12 cellular contexts compared by ENCODE assay signal in genomic region chr7:2851499-2851898, GRCh38. TPM values are rescaled to one million over a fixed set of nuclear protein-coding genes. Genes with fewer than 3 reads are reported as not detected.
A peak's percentile ranks its signal among the peaks of the same experiment; 100 is the strongest.
DNase-seq lines count a peak whose midpoint lies in the region; ATAC-seq and TF ChIP-seq lines count a peak whose summit lies in the region.
"Had no signal": no experiment of that assay in that cellular context is flagged by ENCODE, and none has a peak within 500 bp of the region (broad histone marks: within the 10 kb centered on the region; RNA-seq: fewer than 3 reads in every experiment).

No MANE protein-coding gene starts in this region.

- no peaks in the 10 kb centered on the region for H3K36me3 ChIP-seq in ACC112 (ENCODE audit: insufficient read depth, low read length)
- H3K36me3 ChIP-seq in psoas muscle (ENCODE audit: insufficient read depth in 1 of 2, low read depth in 1 of 2), result no peaks in the 10 kb centered on the region
- H3K36me3 ChIP-seq: breast epithelium had no signal

- H3K79me2 ChIP-seq in ACC112 (ENCODE audit: control insufficient read depth, insufficient read depth, low read length, unreplicated experiment), result no peaks in the 10 kb centered on the region

- intact Hi-C loops in psoas muscle (cut with DNase I), result no loop called here

- peaks cover 5% of the 10 kb centered on the region for H3K4me1 Mint-ChIP-seq in T-helper 2 cell treated with Interferon-gamma antibody and Interleukin-4, amounts not matched to agents 5 μg/mL and 100 μg/mL, for 36 hours (ENCODE audit: low read depth)

- H3K27ac ChIP-seq in ACC112 (ENCODE audit: low read depth, low read length), result no peak overlapping the region; the same call in 1 of the 2 replicates
- H3K27ac ChIP-seq in psoas muscle, result no peak overlapping the region
- H3K27ac ChIP-seq: breast epithelium had no signal

- peak overlapping the region; percentile 22 for H2AFZ ChIP-seq in ACC112 (ENCODE audit: low read length, unreplicated experiment)

- H3K27me3 Mint-ChIP-seq in T-helper 2 cell treated with Interferon-gamma antibody and Interleukin-4, amounts not matched to agents 5 μg/mL and 100 μg/mL, for 36 hours (ENCODE audit: low read depth), result no peaks in the 10 kb centered on the region
- H3K27me3 Mint-ChIP-seq: B cell had no signal

- no peaks in the 10 kb centered on the region for H3K27me3 ChIP-seq in ACC112 (ENCODE audit: insufficient read depth, low read length)
- H3K27me3 ChIP-seq in psoas muscle (ENCODE audit: insufficient read depth in 3 of 3, low read length in 2 of 3), result no peaks in the 10 kb centered on the region
- H3K27me3 ChIP-seq: breast epithelium had no signal

- H3K4me3 ChIP-seq in ACC112 (ENCODE audit: low read depth, low read length) (no peak overlapping the region), psoas muscle (no peak overlapping the region)
- H3K4me3 ChIP-seq: breast epithelium had no signal

- no peaks in the 10 kb centered on the region for H3K9me3 Mint-ChIP-seq in T-helper 2 cell treated with Interferon-gamma antibody and Interleukin-4, amounts not matched to agents 5 μg/mL and 100 μg/mL, for 36 hours

- no peaks in the 10 kb centered on the region for H3K36me3 Mint-ChIP-seq in T-helper 2 cell treated with Interferon-gamma antibody and Interleukin-4, amounts not matched to agents 5 μg/mL and 100 μg/mL, for 36 hours (ENCODE audit: low read depth)

- peaks cover 15% of the 10 kb centered on the region for H3K4me1 ChIP-seq in ACC112 (ENCODE audit: control insufficient read depth, insufficient read depth, low read length, unreplicated experiment)
- no peaks in the 10 kb centered on the region for H3K4me1 ChIP-seq in psoas muscle
- H3K4me1 ChIP-seq: breast epithelium had no signal

- TF ChIP-seq CTCF in psoas muscle (IDR thresholded peaks at IDR 0.05), result no peak

- peak overlapping the region; percentile 62 for H3K27ac Mint-ChIP-seq in T-helper 2 cell treated with Interferon-gamma antibody and Interleukin-4, amounts not matched to agents 5 μg/mL and 100 μg/mL, for 36 hours
- H3K27ac Mint-ChIP-seq: B cell had no signal

- ATAC-seq in GM18519 (IDR thresholded peaks at IDR 0.05; ENCODE audit: low FRiP score, unreplicated experiment), result peak; percentile 66
- ATAC-seq in HG02852 (IDR thresholded peaks at IDR 0.05; ENCODE audit: unreplicated experiment), result peak; percentile 77
- no peak for ATAC-seq in GM19023 (IDR thresholded peaks at IDR 0.05; ENCODE audit: unreplicated experiment)
- ATAC-seq in HG03108 (IDR thresholded peaks at IDR 0.05; ENCODE audit: unreplicated experiment), result no peak
- ATAC-seq in psoas muscle, result no peak

- 79 to 95% (median 85%) methylated on average over 2 of the region's 2 CpGs for WGBS in psoas muscle, 3 donors

- H3K4me3 Mint-ChIP-seq in T-helper 2 cell treated with Interferon-gamma antibody and Interleukin-4, amounts not matched to agents 5 μg/mL and 100 μg/mL, for 36 hours, result no peak overlapping the region
- H3K4me3 Mint-ChIP-seq: B cell had no signal

- peak; percentile 17 for DNase-seq in T-helper 2 cell treated with Interferon-gamma antibody and Interleukin-4, amounts not matched to agents 5 μg/mL and 100 μg/mL, for 36 hours (ENCODE audit: low spot score)
- DNase-seq in activated gamma-delta T cell treated with Interleukin-2 at 50 U/mL for 16 hours (no peak), psoas muscle (no peak)
- DNase-seq: NCI-H2227 treated with DMSO at 0.1 percent for 48 hours, SHP77 had no signal

- H3K9me3 ChIP-seq in psoas muscle, result no peaks in the 10 kb centered on the region
- H3K9me3 ChIP-seq: breast epithelium had no signal

RNA-seq across cellular contexts. Expression of gene GNA12, which starts 7.4 kb away (rescaled TPM):
- total RNA-seq in psoas muscle, result 10 to 100 TPM; 14.6 to 20.2 (median 15.0) TPM
- 10 to 100 TPM in 2 of 3 donors, 1 to 10 TPM in 1; 7.1 to 19.3 (median 17.6) TPM for polyA plus RNA-seq in psoas muscle

Comparison
In these comparisons a context has a peak if more than half of its experiments do, and no peak if none do; other contexts are left out.
1. ATAC-seq: peak in GM18519 (single experiment) and HG02852 (single experiment); none in GM19023 (single experiment), HG03108 (single experiment) and psoas muscle (0 of 4).